Comparison of ENCODE assay signal across 9 cellular contexts in genomic region chr10:75043256-75044121, GRCh38.
DNase-seq lines count a peak whose midpoint lies in the region; ATAC-seq and TF ChIP-seq lines count a peak whose summit lies in the region.
"Had no signal": no experiment of that assay in that cellular context is flagged by ENCODE, and none has a peak within 500 bp of the region (broad histone marks: within the 10 kb centered on the region; RNA-seq: fewer than 3 reads in every experiment).

No MANE protein-coding gene starts in this region.

- TF ChIP-seq CTCF in IMR-90 (conservative IDR thresholded peaks at IDR 0.05; ENCODE audit: low read depth, low read length) (no peak), tibial artery (IDR thresholded peaks at IDR 0.05) (no peak)

- no peak overlapping the region for H3K4me2 ChIP-seq in IMR-90 (ENCODE audit: low read depth, low read length)

- intact Hi-C loops in IMR-90 (cut with micrococcal nuclease) = loop anchor here (2.0 kb wide), 1 partner anchor 17 kb away; no protein-coding TSS in a partner anchor
- intact Hi-C loops in posterior vena cava (cut with DNase I) = no loop called here
- intact Hi-C loops in tibial artery (cut with DNase I; ENCODE audit: low total_unique reads) = no loop called here

- H3K27ac ChIP-seq in IMR-90 (ENCODE audit: insufficient read depth, low read length) = no peak overlapping the region
- no peak overlapping the region for H3K27ac ChIP-seq in tibial artery

- no peak overlapping the region for H2AK5ac ChIP-seq in IMR-90 (ENCODE audit: low read depth, low read length)

- H4K8ac ChIP-seq in IMR-90 (ENCODE audit: low read depth in 2 of 2, low read length in 2 of 2) = no peak overlapping the region

- no peak overlapping the region for H4K91ac ChIP-seq in IMR-90 (ENCODE audit: insufficient read depth, low read depth, low read length)

- H3K36me3 ChIP-seq in IMR-90 (ENCODE audit: control insufficient read depth, insufficient read depth, low read length) (no peaks in the 10 kb centered on the region), tibial artery (no peaks in the 10 kb centered on the region)

- POLR2A ChIA-PET in IMR-90 (lab: Charles Lee; ENCODE audit: unreplicated experiment) = no interaction called here

- ATAC-seq in IMR-90 (ENCODE audit: low read depth) (no peak), GM18868 (IDR thresholded peaks at IDR 0.05; ENCODE audit: unreplicated experiment) (no peak)

- no peak overlapping the region for H3K14ac ChIP-seq in IMR-90 (replicated peaks; ENCODE audit: low read depth, low read length)

- dilution Hi-C loops in IMR-90 (cut with HindIII; ENCODE audit: low sequenced_read_pairs, unreplicated experiment) = no loop called here

- no peak overlapping the region for H3K23ac ChIP-seq in IMR-90 (ENCODE audit: low read depth, low read length)

- peak overlapping the region; percentile 25 for H2AFZ ChIP-seq in IMR-90 (replicated peaks; ENCODE audit: low read length, poor library complexity)

- H3K4me1 ChIP-seq in IMR-90 (ENCODE audit: control insufficient read depth, insufficient read depth, low read length) (peaks cover 9% of the 10 kb centered on the region; the same call in 1 of the 2 replicates), tibial artery (peaks cover 0 to 3% (median 0%) of the 10 kb centered on the region in 4 donors)

- no peak for TF ChIP-seq RAD21 in IMR-90 (IDR thresholded peaks at IDR 0.05; ENCODE audit: low read length)

- no peak overlapping the region for H3K56ac ChIP-seq in IMR-90 (ENCODE audit: extremely low read depth, insufficient read depth, low read length)

- H3K27me3 ChIP-seq in IMR-90 (ENCODE audit: control insufficient read depth, insufficient read depth, low read length) (no peaks in the 10 kb centered on the region), tibial artery (peaks cover 0 to 14% of the 10 kb centered on the region in 2 donors)

- in situ Hi-C loops in IMR-90 (cut with MboI; ENCODE audit: low sequenced_read_pairs) = no loop called here

- TF ChIP-seq POLR2A in IMR-90 (IDR thresholded peaks at IDR 0.05; ENCODE audit: low read depth, low read length) = no peak

- no peak overlapping the region for H3K18ac ChIP-seq in IMR-90 (ENCODE audit: low read depth, low read length)

- H3K79me1 ChIP-seq in IMR-90 (ENCODE audit: low read depth in 1 of 2, low read length in 2 of 2) = no peaks in the 10 kb centered on the region

- no peak overlapping the region for H2BK15ac ChIP-seq in IMR-90 (ENCODE audit: low read depth, low read length)

- no peak overlapping the region for H2AK9ac ChIP-seq in IMR-90 (replicated peaks; ENCODE audit: low read depth, low read length, poor library complexity)

- H3K4me3 ChIP-seq in IMR-90 (ENCODE audit: insufficient read depth, low read depth, low read length) (no peak overlapping the region), tibial artery (no peak overlapping the region)

- peaks cover 6% of the 10 kb centered on the region; the same call in 1 of the 2 replicates for H3K9me1 ChIP-seq in IMR-90 (ENCODE audit: insufficient read depth, low read length)

- WGBS in IMR-90 (ENCODE audit: extremely low coverage in 2 of 2, insufficient read length in 1 of 2), 2 experiments = 64% methylated on average over 44 of the region's 68 CpGs; no CpG with 5 or more reads in 1 of the 2 experiments

- no peaks in the 10 kb centered on the region for H4K20me1 ChIP-seq in IMR-90 (ENCODE audit: insufficient read depth, low read length)

- DNase-seq in IMR-90 (no peak), activated T-cell treated with anti-CD3 and anti-CD28 coated beads for 4 hours (peak; percentile 13), iPS-NIHi11 (ENCODE audit: low spot score) (peak; percentile 86), RPMI8226 (no peak), posterior vena cava (ENCODE audit: low spot score) (no peak), tibial artery (no peak)
- DNase-seq in stimulated activated CD8-positive, alpha-beta memory T cell treated with anti-CD3 and anti-CD28 coated beads, Interleukin-4, amount 100 ng/mL, for 48 hours = peak; percentile 73
- DNase-seq: NCI-H2171 had no signal

- H2BK20ac ChIP-seq in IMR-90 (ENCODE audit: low read depth, low read length) = no peak overlapping the region

- no peak overlapping the region for H3K9ac ChIP-seq in IMR-90 (ENCODE audit: low read depth, low read length)

- no peak overlapping the region for H4K5ac ChIP-seq in IMR-90 (ENCODE audit: low read depth, low read length)

- BruUV-seq in IMR-90 (replicated peaks; lab: Mats Ljungman, UMichigan) = no TSS peak

- H2BK5ac ChIP-seq in IMR-90 (ENCODE audit: low read depth, low read length, poor library complexity, severe bottlenecking) = no peak overlapping the region

- no peak overlapping the region for H3K4ac ChIP-seq in IMR-90 (ENCODE audit: low read depth, low read length)

- no peak overlapping the region for H2BK120ac ChIP-seq in IMR-90 (ENCODE audit: low read depth, low read length)

- no peaks in the 10 kb centered on the region for H3K9me3 ChIP-seq in IMR-90 (ENCODE audit: control insufficient read depth, insufficient read depth, low read length)
- no peaks in the 10 kb centered on the region for H3K9me3 ChIP-seq in tibial artery

- CTCF ChIA-PET in IMR-90 (lab: Yijun Ruan, JAX) = no interaction called here

TF ChIP-seq in IMR-90, 13 proteins besides CTCF, POLR2A, EP300 and RAD21:
- TF ChIP-seq USF2 (IDR thresholded peaks at IDR 0.05; ENCODE audit: low read depth, low read length) (no peak), NFE2L2 (IDR thresholded peaks at IDR 0.05; ENCODE audit: low read depth, low read length) (no peak), ELK1 (IDR thresholded peaks at IDR 0.05; ENCODE audit: borderline replicate concordance, low read depth, low read length) (no peak), MAZ (IDR thresholded peaks at IDR 0.05; ENCODE audit: borderline replicate concordance, low read depth, low read length) (no peak), RFX5 (IDR thresholded peaks at IDR 0.05; ENCODE audit: low read depth, low read length) (no peak), MXI1 (IDR thresholded peaks at IDR 0.05; ENCODE audit: borderline replicate concordance, low read depth, low read length) (no peak), MAFK (IDR thresholded peaks at IDR 0.05; ENCODE audit: low read depth, low read length) (no peak)

Comparison
In these comparisons a context has a peak if more than half of its experiments do, and no peak if none do; other contexts are left out.
1. DNase-seq: peak in activated T-cell treated with anti-CD3 and anti-CD28 coated beads for 4 hours (single experiment), iPS-NIHi11 (single experiment) and stimulated activated CD8-positive, alpha-beta memory T cell treated with anti-CD3 and anti-CD28 coated beads, Interleukin-4, amount 100 ng/mL, for 48 hours (single experiment); none in IMR-90 (single experiment), RPMI8226 (single experiment), posterior vena cava (single experiment) and tibial artery (0 of 2).